Comparison of ENCODE assay signal across 8 cellular contexts in genomic region chr4:150867148-150867547, GRCh38.
DNase-seq lines count a peak whose midpoint lies in the region; ATAC-seq and TF ChIP-seq lines count a peak whose summit lies in the region.

No MANE protein-coding gene starts in this region.

- POLR2A ChIA-PET in AG04450 (lab: Yijun Ruan, JAX) (interaction anchor here (0.6 kb wide), 1 partner anchor 18 kb away, joined by 4 read pairs; no protein-coding TSS in a partner anchor), HEK293 (lab: Yijun Ruan, JAX) (no interaction called here)

- WGBS in lung, 2 donors: 12 to 21% methylated on average over 4 of the region's 4 CpGs

- H3K9me3 ChIP-seq in AG04450 (ENCODE audit: control insufficient read depth, insufficient read depth, low read length) (no peaks in the 10 kb centered on the region), HEK293 (ENCODE audit: control insufficient read depth, insufficient read depth, low read depth, low read length) (no peaks in the 10 kb centered on the region), MM.1S (replicated peaks; ENCODE audit: insufficient read depth, low read length) (no peaks in the 10 kb centered on the region), lung (ENCODE audit: control insufficient read depth in 2 of 2, insufficient read depth in 1 of 2, low read length in 1 of 2) (no peaks in the 10 kb centered on the region)

- no peak overlapping the region for H3K9ac ChIP-seq in MM.1S (ENCODE audit: low read length)

- no peaks in the 10 kb centered on the region for H4K20me1 ChIP-seq in MM.1S (ENCODE audit: insufficient read depth, low read length)

- H3K27me3 ChIP-seq in AG04450 (ENCODE audit: control insufficient read depth, insufficient read depth, low read length) (no peaks in the 10 kb centered on the region), MM.1S (replicated peaks; ENCODE audit: insufficient read depth, low read length) (no peaks in the 10 kb centered on the region), lung (ENCODE audit: control insufficient read depth, insufficient read depth) (no peaks in the 10 kb centered on the region)

- H3K9me2 ChIP-seq in MM.1S (replicated peaks; ENCODE audit: insufficient read depth, low read length): no peaks in the 10 kb centered on the region

- H3K27ac ChIP-seq in AG04450 (ENCODE audit: low read depth, low read length): no peak overlapping the region
- no peak overlapping the region for H3K27ac ChIP-seq in HEK293 (ENCODE audit: extremely low read depth, low read depth, low read length)
- H3K27ac ChIP-seq in MM.1S (ENCODE audit: low read length): no peak overlapping the region
- no peak overlapping the region for H3K27ac ChIP-seq in lung (ENCODE audit: low read depth in 1 of 2, low read length in 1 of 2)

- peak overlapping the region; percentile 31; the same call in 1 of the 2 replicates for H3K4me2 ChIP-seq in MM.1S (ENCODE audit: low read depth, low read length)

- peaks cover 3% of the 10 kb centered on the region; the same call in 1 of the 2 replicates for H3F3A ChIP-seq in MM.1S (ENCODE audit: insufficient read depth, low read length)

- CTCF ChIA-PET in AG04450 (lab: Charles Lee): interaction anchor here (0.6 to 8.1 kb wide), 115 partner anchors 9 to 1527 kb away, joined by 3 to 196 read pairs (median 4); partner anchors contain the start of gene MAB21L2
- CTCF ChIA-PET in HEK293 (lab: Yijun Ruan, JAX): interaction anchor here (0.6 to 2.6 kb wide), 28 partner anchors 9 to 1033 kb away, joined by 3 to 20 read pairs (median 4); no protein-coding TSS in a partner anchor

- ATAC-seq in lung (ENCODE audit: insufficient read depth, low FRiP score): no peak

- H2AFZ ChIP-seq in MM.1S (ENCODE audit: low read length): no peak overlapping the region

- TF ChIP-seq CTCF in AG04450 (IDR thresholded peaks at IDR 0.05; ENCODE audit: low read depth, low read length) (peak; percentile 65), HEK293 (tag by site-specific recombination; IDR thresholded peaks at IDR 0.05) (no peak), MM.1S (IDR thresholded peaks at IDR 0.05; ENCODE audit: low read length) (peak; percentile 57), lung (IDR thresholded peaks at IDR 0.05; ENCODE audit: control extremely low read depth, extremely low read depth) (peak; percentile 39)

- H3K79me2 ChIP-seq in MM.1S (ENCODE audit: low read length): no peaks in the 10 kb centered on the region

- no peaks in the 10 kb centered on the region; a peak in 1 of 3 replicates for H3K36me3 ChIP-seq in HEK293 (ENCODE audit: control insufficient read depth in 2 of 2, insufficient read depth in 1 of 2, low read length in 2 of 2)
- H3K36me3 ChIP-seq in MM.1S (replicated peaks; ENCODE audit: insufficient read depth, low read length): no peaks in the 10 kb centered on the region
- H3K36me3 ChIP-seq in lung (ENCODE audit: control insufficient read depth in 2 of 2, insufficient read depth in 2 of 2, low read length in 2 of 2): no peaks in the 10 kb centered on the region

- H3K4me1 ChIP-seq in HEK293 (ENCODE audit: control insufficient read depth, insufficient read depth, low read length): no peaks in the 10 kb centered on the region
- peaks cover 4% of the 10 kb centered on the region; the same call in 1 of the 2 replicates for H3K4me1 ChIP-seq in MM.1S (ENCODE audit: low read length)
- H3K4me1 ChIP-seq in lung (ENCODE audit: control insufficient read depth in 2 of 2, insufficient read depth in 2 of 2, low read length in 2 of 2): no peaks in the 10 kb centered on the region

- DNase-seq in AG04450 (ENCODE audit: low read depth, low spot score) (peak; percentile 50), GM04503 (ENCODE audit: low read depth) (peak; percentile 31), MM.1S (peak; percentile 89), RKO (ENCODE audit: low spot score) (peak; percentile 90), dermis blood vessel endothelial cell (peak; percentile 90), lung (ENCODE audit: low spot score) (no peak), cortex of kidney (lab: John Stamatoyannopoulos, UW) (no peak)

- H3K4me3 ChIP-seq in AG04450 (ENCODE audit: low read depth, low read length): no peak overlapping the region
- H3K4me3 ChIP-seq in HEK293 (ENCODE audit: low read depth, low read length): no peak overlapping the region
- no peak overlapping the region for H3K4me3 ChIP-seq in MM.1S (ENCODE audit: low read length)
- H3K4me3 ChIP-seq in lung: no peak overlapping the region

TF ChIP-seq in HEK293, 187 proteins besides CTCF, POLR2A, EP300 and RAD21 (continues in another document):
- TF ChIP-seq ZBTB17 (tag by site-specific recombination; IDR thresholded peaks at IDR 0.05) (no peak), ZNF654 (tag by site-specific recombination; IDR thresholded peaks at IDR 0.05; ENCODE audit: low read depth) (peak; percentile 78), ZBTB20 (tag by site-specific recombination; IDR thresholded peaks at IDR 0.05) (no peak), ZNF223 (tag by site-specific recombination; IDR thresholded peaks at IDR 0.05) (no peak), ZBTB11 (tag by site-specific recombination; conservative IDR thresholded peaks at IDR 0.05; ENCODE audit: low read depth) (no peak), ZNF133 (tag by site-specific recombination; IDR thresholded peaks at IDR 0.05) (no peak), ZNF48 (tag by site-specific recombination; IDR thresholded peaks at IDR 0.05) (no peak), ZNF398 (tag by site-specific recombination; IDR thresholded peaks at IDR 0.05) (no peak), ZNF362 (tag by site-specific recombination; IDR thresholded peaks at IDR 0.05) (peak; percentile 48), ZFP41 (tag by site-specific recombination; IDR thresholded peaks at IDR 0.05; ENCODE audit: borderline replicate concordance) (no peak), ZNF521 (tag by site-specific recombination; IDR thresholded peaks at IDR 0.05) (no peak), ZNF530 (tag by site-specific recombination; IDR thresholded peaks at IDR 0.05; ENCODE audit: low read depth) (no peak)

Comparison
In these comparisons a context has a peak if more than half of its experiments do, and no peak if none do; other contexts are left out.
1. DNase-seq: peak in AG04450 (single experiment), GM04503 (single experiment), MM.1S (single experiment), RKO (single experiment) and dermis blood vessel endothelial cell (single experiment); none in lung (single experiment) and cortex of kidney (single experiment).